In genomic region chr2:143702931-143703330, GRCh38 we compare ENCODE assay signal across 16 cellular contexts.
A peak's percentile ranks its signal among the peaks of the same experiment; 100 is the strongest.
DNase-seq lines count a peak whose midpoint lies in the region; ATAC-seq and TF ChIP-seq lines count a peak whose summit lies in the region.
"Had no signal": no experiment of that assay in that cellular context is flagged by ENCODE, and none has a peak within 500 bp of the region (broad histone marks: within the 10 kb centered on the region; RNA-seq: fewer than 3 reads in every experiment).

No MANE protein-coding gene starts in this region.

- intact Hi-C loops in natural killer cell (cut with micrococcal nuclease), result no loop called here

- H3K4me3 Mint-ChIP-seq in natural killer cell treated with Interleukin-12 subunit alpha and Interleukin-12 subunit beta and Interleukin-15 and Interleukin-18, amount 100 ng/mL, for 72 hours, result peak overlapping the region; percentile 30
- no peak overlapping the region for H3K4me3 Mint-ChIP-seq in natural killer cell
- peak overlapping the region; percentile 28 for H3K4me3 Mint-ChIP-seq in activated T-helper 17 cell treated with anti-CD3 and anti-CD28 coated beads, Interleukin-2, amount 50 U/mL, for 72 hours
- H3K4me3 Mint-ChIP-seq in mesothelial cell of epicardium, result no peak overlapping the region
- peak overlapping the region; percentile 20 for H3K4me3 Mint-ChIP-seq in stimulated activated effector memory CD8-positive, alpha-beta T cell treated with anti-CD3 and anti-CD28 coated beads, Interleukin-12 subunit alpha, Interleukin-12 subunit beta, amount 100 ng/mL, for 72 hours
- H3K4me3 Mint-ChIP-seq: B cell; CD4-positive, alpha-beta T cell had no signal

- H3K27ac Mint-ChIP-seq in natural killer cell treated with Interleukin-12 subunit alpha and Interleukin-12 subunit beta and Interleukin-15 and Interleukin-18, amount 100 ng/mL, for 72 hours, result peak overlapping the region; percentile 24 to 84
- H3K27ac Mint-ChIP-seq in natural killer cell (peak overlapping the region in 1 of 2 donors; percentile 1), mesothelial cell of epicardium (peak overlapping the region; percentile 31)
- H3K27ac Mint-ChIP-seq in activated T-helper 17 cell treated with anti-CD3 and anti-CD28 coated beads, Interleukin-2, amount 50 U/mL, for 72 hours, result peak overlapping the region; percentile 15
- peak overlapping the region; percentile 38 for H3K27ac Mint-ChIP-seq in stimulated activated effector memory CD8-positive, alpha-beta T cell treated with anti-CD3 and anti-CD28 coated beads, Interleukin-12 subunit alpha, Interleukin-12 subunit beta, amount 100 ng/mL, for 72 hours
- H3K27ac Mint-ChIP-seq: B cell; CD4-positive, alpha-beta T cell had no signal

- H3K36me3 Mint-ChIP-seq in natural killer cell treated with Interleukin-12 subunit alpha and Interleukin-12 subunit beta and Interleukin-15 and Interleukin-18, amount 100 ng/mL, for 72 hours, result peaks cover 40% of the 10 kb centered on the region
- H3K36me3 Mint-ChIP-seq in natural killer cell, result peaks cover 46% of the 10 kb centered on the region
- peaks cover 61% of the 10 kb centered on the region for H3K36me3 Mint-ChIP-seq in activated T-helper 17 cell treated with anti-CD3 and anti-CD28 coated beads, Interleukin-2, amount 50 U/mL, for 72 hours (ENCODE audit: low read depth)
- H3K36me3 Mint-ChIP-seq in mesothelial cell of epicardium, result no peaks in the 10 kb centered on the region
- peaks cover 54% of the 10 kb centered on the region for H3K36me3 Mint-ChIP-seq in stimulated activated effector memory CD8-positive, alpha-beta T cell treated with anti-CD3 and anti-CD28 coated beads, Interleukin-12 subunit alpha, Interleukin-12 subunit beta, amount 100 ng/mL, for 72 hours

- peaks cover 2% of the 10 kb centered on the region for H3K9me3 Mint-ChIP-seq in natural killer cell treated with Interleukin-12 subunit alpha and Interleukin-12 subunit beta and Interleukin-15 and Interleukin-18, amount 100 ng/mL, for 72 hours
- H3K9me3 Mint-ChIP-seq in natural killer cell (no peaks in the 10 kb centered on the region), mesothelial cell of epicardium (no peaks in the 10 kb centered on the region)
- H3K9me3 Mint-ChIP-seq in activated T-helper 17 cell treated with anti-CD3 and anti-CD28 coated beads, Interleukin-2, amount 50 U/mL, for 72 hours, result no peaks in the 10 kb centered on the region
- H3K9me3 Mint-ChIP-seq in stimulated activated effector memory CD8-positive, alpha-beta T cell treated with anti-CD3 and anti-CD28 coated beads, Interleukin-12 subunit alpha, Interleukin-12 subunit beta, amount 100 ng/mL, for 72 hours, result peaks cover 4% of the 10 kb centered on the region

- no peaks in the 10 kb centered on the region for H3K27me3 Mint-ChIP-seq in natural killer cell treated with Interleukin-12 subunit alpha and Interleukin-12 subunit beta and Interleukin-15 and Interleukin-18, amount 100 ng/mL, for 72 hours
- H3K27me3 Mint-ChIP-seq in natural killer cell (ENCODE audit: low read depth in 2 of 2), result no peaks in the 10 kb centered on the region
- H3K27me3 Mint-ChIP-seq in activated T-helper 17 cell treated with anti-CD3 and anti-CD28 coated beads, Interleukin-2, amount 50 U/mL, for 72 hours, result no peaks in the 10 kb centered on the region
- H3K27me3 Mint-ChIP-seq in mesothelial cell of epicardium (ENCODE audit: low read depth), result peaks cover 2% of the 10 kb centered on the region
- H3K27me3 Mint-ChIP-seq: B cell; CD4-positive, alpha-beta T cell had no signal

- no peak for DNase-seq in natural killer cell treated with Interleukin-12 subunit alpha and Interleukin-12 subunit beta and Interleukin-15 and Interleukin-18, amount 100 ng/mL, for 72 hours (ENCODE audit: low spot score)
- no peak for DNase-seq in natural killer cell
- no peak for DNase-seq in mesothelial cell of epicardium (ENCODE audit: low spot score in 2 of 2, unreplicated experiment in 2 of 2)
- DNase-seq in stimulated activated effector memory CD8-positive, alpha-beta T cell treated with anti-CD3 and anti-CD28 coated beads, Interleukin-12 subunit alpha, Interleukin-12 subunit beta, amount 100 ng/mL, for 72 hours (ENCODE audit: low spot score in 2 of 2), result no peak
- no peak for DNase-seq in stimulated activated CD4-positive, alpha-beta T cell treated with anti-CD3 and anti-CD28 coated beads, Interleukin-1b, Interleukin-23, amount 100 ng/mL, for 48 hours
- no peak for DNase-seq in NCI-H446 (lab: John Stamatoyannopoulos, UW)
- DNase-seq: C1 segment of cervical spinal cord; CD4-positive, alpha-beta T cell; DMS79; GM23248; H7 had no signal

- H3K4me1 Mint-ChIP-seq in natural killer cell treated with Interleukin-12 subunit alpha and Interleukin-12 subunit beta and Interleukin-15 and Interleukin-18, amount 100 ng/mL, for 72 hours (ENCODE audit: low read depth in 2 of 2), result peaks cover 29 to 59% of the 10 kb centered on the region in 2 donors
- H3K4me1 Mint-ChIP-seq in natural killer cell, result peaks cover 19 to 28% of the 10 kb centered on the region in 2 donors
- peaks cover 26% of the 10 kb centered on the region for H3K4me1 Mint-ChIP-seq in activated T-helper 17 cell treated with anti-CD3 and anti-CD28 coated beads, Interleukin-2, amount 50 U/mL, for 72 hours
- H3K4me1 Mint-ChIP-seq in mesothelial cell of epicardium, result peaks cover 41% of the 10 kb centered on the region
- H3K4me1 Mint-ChIP-seq in stimulated activated effector memory CD8-positive, alpha-beta T cell treated with anti-CD3 and anti-CD28 coated beads, Interleukin-12 subunit alpha, Interleukin-12 subunit beta, amount 100 ng/mL, for 72 hours, result peaks cover 67% of the 10 kb centered on the region
- H3K4me1 Mint-ChIP-seq: B cell had no signal

- no peak for ATAC-seq in natural killer cell treated with Interleukin-12 subunit alpha and Interleukin-12 subunit beta and Interleukin-15 and Interleukin-18, amount 100 ng/mL, for 72 hours
- ATAC-seq in natural killer cell (no peak), GM19395 (IDR thresholded peaks at IDR 0.05; ENCODE audit: unreplicated experiment) (no peak)
- no peak for ATAC-seq in activated T-helper 17 cell treated with anti-CD3 and anti-CD28 coated beads, Interleukin-2, amount 50 U/mL, for 72 hours (replicated peaks)
- no peak for ATAC-seq in stimulated activated effector memory CD8-positive, alpha-beta T cell treated with anti-CD3 and anti-CD28 coated beads, Interleukin-12 subunit alpha, Interleukin-12 subunit beta, amount 100 ng/mL, for 72 hours
- ATAC-seq: GM12878, HepG2 had no signal

- TF ChIP-seq CTCF in natural killer cell (IDR thresholded peaks at IDR 0.05), result no peak
- TF ChIP-seq CTCF in mesothelial cell of epicardium (IDR thresholded peaks at IDR 0.05; ENCODE audit: unreplicated experiment), result no peak

Comparison
In these comparisons a context has a peak if more than half of its experiments do, and no peak if none do; other contexts are left out.
1. H3K4me3 Mint-ChIP-seq: peak in natural killer cell treated with Interleukin-12 subunit alpha and Interleukin-12 subunit beta and Interleukin-15 and Interleukin-18, amount 100 ng/mL, for 72 hours (single experiment), activated T-helper 17 cell treated with anti-CD3 and anti-CD28 coated beads, Interleukin-2, amount 50 U/mL, for 72 hours (single experiment) and stimulated activated effector memory CD8-positive, alpha-beta T cell treated with anti-CD3 and anti-CD28 coated beads, Interleukin-12 subunit alpha, Interleukin-12 subunit beta, amount 100 ng/mL, for 72 hours (single experiment); none in natural killer cell (single experiment) and mesothelial cell of epicardium (single experiment).